Comparison of ENCODE assay signal across 34 cellular contexts in the genomic region with DNA sequence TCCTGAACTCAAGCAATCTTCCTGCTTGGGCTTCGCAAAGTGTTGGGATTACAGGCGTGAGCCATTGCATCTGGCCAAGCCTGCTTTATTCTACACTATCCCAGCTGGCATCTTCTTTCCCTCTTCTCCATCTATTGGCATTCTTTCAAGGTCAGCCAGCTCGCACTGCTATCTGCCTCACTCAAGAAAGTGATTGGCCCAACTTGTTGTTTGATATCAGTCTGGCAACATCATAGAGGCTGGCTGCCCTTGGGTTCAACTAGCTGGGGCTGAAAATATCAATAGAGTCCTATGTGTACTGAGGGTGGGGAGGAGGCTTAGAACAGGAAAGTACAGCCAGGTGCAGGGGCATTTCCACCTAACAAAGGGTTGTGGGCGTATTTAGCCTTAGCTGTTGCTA. TPM values are rescaled to one million over a fixed set of nuclear protein-coding genes. Genes with fewer than 3 reads are reported as not detected.
DNase-seq lines count a peak whose midpoint lies in the region; ATAC-seq and TF ChIP-seq lines count a peak whose summit lies in the region.
"Had no signal": no experiment of that assay in that cellular context is flagged by ENCODE, and none has a peak within 500 bp of the region (broad histone marks: within the 10 kb centered on the region; RNA-seq: fewer than 3 reads in every experiment).

No MANE protein-coding gene starts in this region.

- H3K4me3 ChIP-seq in endodermal cell (ENCODE audit: low read length) (peak overlapping the region; percentile 41), testis (no peak overlapping the region)
- H3K4me3 ChIP-seq: body of pancreas, esophagus muscularis mucosa, smooth muscle cell, thoracic aorta had no signal

- no peak overlapping the region for H3K4me3 Mint-ChIP-seq in activated CD4-positive, alpha-beta T cell treated with anti-CD3 and anti-CD28 coated beads, Interleukin-2, amount 10 ng/mL, durations not matched to agents 24 days and 14 days
- H3K4me3 Mint-ChIP-seq in endodermal cell = no peak overlapping the region
- H3K4me3 Mint-ChIP-seq: activated T-cell treated with anti-CD3 and anti-CD28 coated beads, Interleukin-2, amount 50 U/mL, for 4 hours; CD4-positive, alpha-beta T cell; natural killer cell treated with Interleukin-12 subunit alpha and Interleukin-12 subunit beta and Interleukin-15 and Interleukin-18, amount 100 ng/mL, for 72 hours; stimulated activated naive CD8-positive, alpha-beta T cell treated with anti-CD3 and anti-CD28 coated beads, Interleukin-15, Interleukin-2, amounts not matched to agents 100 ng/mL and 50 ng/mL, for 24 hours had no signal

- no peak for TF ChIP-seq POLR2A in testis (IDR thresholded peaks at IDR 0.05)

- no peaks in the 10 kb centered on the region for H3K27me3 Mint-ChIP-seq in activated CD4-positive, alpha-beta T cell treated with anti-CD3 and anti-CD28 coated beads, Interleukin-2, amount 10 ng/mL, durations not matched to agents 24 days and 14 days
- peaks cover 2% of the 10 kb centered on the region for H3K27me3 Mint-ChIP-seq in endodermal cell (ENCODE audit: insufficient read depth)
- H3K27me3 Mint-ChIP-seq: CD4-positive, alpha-beta T cell; natural killer cell treated with Interleukin-12 subunit alpha and Interleukin-12 subunit beta and Interleukin-15 and Interleukin-18, amount 100 ng/mL, for 72 hours; stimulated activated naive CD8-positive, alpha-beta T cell treated with anti-CD3 and anti-CD28 coated beads, Interleukin-15, Interleukin-2, amounts not matched to agents 100 ng/mL and 50 ng/mL, for 24 hours had no signal

- intact Hi-C loops in activated CD4-positive, alpha-beta T cell treated with anti-CD3 and anti-CD28 coated beads, Interleukin-2, amount 10 ng/mL, durations not matched to agents 24 days and 14 days (cut with micrococcal nuclease) = no loop called here
- intact Hi-C loops in left colon (cut with DNase I, micrococcal nuclease) = no loop called here
- intact Hi-C loops in testis (cut with DNase I; ENCODE audit: low total_unique reads) = no loop called here

- no peak overlapping the region for H3K27ac Mint-ChIP-seq in activated CD4-positive, alpha-beta T cell treated with anti-CD3 and anti-CD28 coated beads, Interleukin-2, amount 10 ng/mL, durations not matched to agents 24 days and 14 days
- no peak overlapping the region for H3K27ac Mint-ChIP-seq in endodermal cell
- H3K27ac Mint-ChIP-seq: CD4-positive, alpha-beta T cell; natural killer cell treated with Interleukin-12 subunit alpha and Interleukin-12 subunit beta and Interleukin-15 and Interleukin-18, amount 100 ng/mL, for 72 hours; stimulated activated naive CD8-positive, alpha-beta T cell treated with anti-CD3 and anti-CD28 coated beads, Interleukin-15, Interleukin-2, amounts not matched to agents 100 ng/mL and 50 ng/mL, for 24 hours had no signal

- H3K36me3 ChIP-seq in endodermal cell (ENCODE audit: control insufficient read depth, insufficient read depth, low read length) = peaks cover 28% of the 10 kb centered on the region
- no peaks in the 10 kb centered on the region for H3K36me3 ChIP-seq in testis (ENCODE audit: low read depth, missing control alignments)
- H3K36me3 ChIP-seq: thoracic aorta had no signal

- ATAC-seq in left colon = peak; percentile 13
- ATAC-seq: activated T-cell treated with anti-CD3 and anti-CD28 coated beads, Interleukin-2, amount 50 U/mL, for 4 hours; body of pancreas; natural killer cell treated with Interleukin-12 subunit alpha and Interleukin-12 subunit beta and Interleukin-15 and Interleukin-18, amount 100 ng/mL, for 72 hours had no signal

- H3K27me3 ChIP-seq in endodermal cell (ENCODE audit: control insufficient read depth, insufficient read depth, low read length, poor library complexity, severe bottlenecking) = no peaks in the 10 kb centered on the region
- H3K27me3 ChIP-seq in testis = no peaks in the 10 kb centered on the region
- H3K27me3 ChIP-seq: body of pancreas, esophagus muscularis mucosa had no signal

- H3K9me3 ChIP-seq in endodermal cell (ENCODE audit: control insufficient read depth, low read length) (peaks cover 17% of the 10 kb centered on the region), testis (no peaks in the 10 kb centered on the region)

- H3K4me1 ChIP-seq in endodermal cell (ENCODE audit: control insufficient read depth, insufficient read depth, low read length) (peaks cover 10% of the 10 kb centered on the region), testis (peaks cover 44% of the 10 kb centered on the region)

- 93 to 94% methylated on average over 4 of the region's 4 CpGs for WGBS in endodermal cell (ENCODE audit: insufficient coverage in 1 of 2, insufficient read length in 1 of 2), 2 experiments
- WGBS in testis, 2 donors = 61 to 67% methylated on average over 4 of the region's 4 CpGs

- DNase-seq in activated CD4-positive, alpha-beta T cell treated with anti-CD3 and anti-CD28 coated beads, Interleukin-2, amount 10 ng/mL, durations not matched to agents 24 days and 14 days = peak; percentile 45
- no peak for DNase-seq in activated CD4-positive, alpha-beta T cell treated with anti-CD3 and anti-CD28 coated beads, Interleukin-2, amount 50 U/mL, for 1 hour
- DNase-seq in endodermal cell (no peak), left colon (no peak), testis (peak; percentile 37), glomerular visceral epithelial cell (ENCODE audit: extremely low spot score) (no peak), NCI-H526 (lab: John Stamatoyannopoulos, UW) (no peak)
- no peak for DNase-seq in activated naive CD4-positive, alpha-beta T cell (lab: John Stamatoyannopoulos, UW)
- DNase-seq: activated CD4-positive, alpha-beta T cell treated with anti-CD3 and anti-CD28 coated beads for 48 hours; activated gamma-delta T cell treated with Interleukin-2 at 50 U/mL for 16 hours; activated T-cell treated with anti-CD3 and anti-CD28 coated beads, Interleukin-2, amount 50 U/mL, for 4 hours; body of pancreas; CD4-positive, alpha-beta T cell; cerebellar nuclear complex; dermis blood vessel endothelial cell; EL; foreskin fibroblast; GOT3; kidney; MM.1S; NCI-H1105 treated with DMSO at 0.1 percent for 48 hours; NCI-H187 treated with DMSO at 0.1 percent for 48 hours; NCI-H2171 treated with DMSO at 0.1 percent for 48 hours; NCI-H510A; NK-92 treated with Interleukin-12 subunit alpha and Interleukin-12 subunit beta, amount 100 ng/mL, for 24 hours; stimulated activated CD4-positive, alpha-beta T cell treated with anti-CD3 and anti-CD28 coated beads, Interleukin-2, amount 100 ng/mL, for 24 hours; stimulated activated CD8-positive, alpha-beta memory T cell treated with anti-CD3 and anti-CD28 coated beads, Interleukin-4, amount 100 ng/mL, for 48 hours had no signal

- peaks cover 5% of the 10 kb centered on the region for H3K4me1 Mint-ChIP-seq in activated CD4-positive, alpha-beta T cell treated with anti-CD3 and anti-CD28 coated beads, Interleukin-2, amount 10 ng/mL, durations not matched to agents 24 days and 14 days
- H3K4me1 Mint-ChIP-seq in endodermal cell = peaks cover 46% of the 10 kb centered on the region

- H3K9me3 Mint-ChIP-seq in activated CD4-positive, alpha-beta T cell treated with anti-CD3 and anti-CD28 coated beads, Interleukin-2, amount 10 ng/mL, durations not matched to agents 24 days and 14 days = peaks cover 10% of the 10 kb centered on the region
- H3K9me3 Mint-ChIP-seq in endodermal cell = peaks cover 15% of the 10 kb centered on the region

- TF ChIP-seq CTCF in endodermal cell (conservative IDR thresholded peaks at IDR 0.05) (no peak), testis (IDR thresholded peaks at IDR 0.05) (no peak)

- H3K27ac ChIP-seq in endodermal cell (ENCODE audit: low read depth, low read length) = no peak overlapping the region
- H3K27ac ChIP-seq in testis = no peak overlapping the region
- H3K27ac ChIP-seq: body of pancreas, esophagus muscularis mucosa, HL-60, thoracic aorta, VCaP had no signal

- H3K36me3 Mint-ChIP-seq in activated CD4-positive, alpha-beta T cell treated with anti-CD3 and anti-CD28 coated beads, Interleukin-2, amount 10 ng/mL, durations not matched to agents 24 days and 14 days (ENCODE audit: low read depth) = peaks cover 28% of the 10 kb centered on the region
- peaks cover 36% of the 10 kb centered on the region for H3K36me3 Mint-ChIP-seq in endodermal cell (ENCODE audit: low read depth)

- no peak overlapping the region for H3K9ac ChIP-seq in endodermal cell (ENCODE audit: extremely low read depth, low read length, poor library complexity, severe bottlenecking)

RNA-seq across cellular contexts. Expression of a gene that starts 17.1 kb away (rescaled TPM):
- total RNA-seq in activated CD4-positive, alpha-beta T cell treated with anti-CD3 and anti-CD28 coated beads, Interleukin-2, amount 10 ng/mL, durations not matched to agents 24 days and 14 days = 40.9 and 41.1 TPM in 2 replicates
- 10 to 100 TPM; 86.2 to 96.5 TPM for total RNA-seq in endodermal cell
- polyA plus RNA-seq in endodermal cell (2013, experiment 1 of 2) = 75.0 TPM
- polyA plus RNA-seq in endodermal cell (2013, experiment 2 of 2) = 72.1 TPM
- 10 to 100 TPM; 64.9 to 77.3 TPM for total RNA-seq in left colon
- 10 to 100 TPM; 32.3 to 43.6 TPM for total RNA-seq in testis
- 19.5 TPM for polyA plus RNA-seq in testis (ENCODE audit: insufficient read depth, low read depth, low replicate concordance)

RNA-seq across cellular contexts. Expression of a gene that starts 30.5 kb away (rescaled TPM):
- 113 and 116 TPM in 2 replicates for total RNA-seq in activated CD4-positive, alpha-beta T cell treated with anti-CD3 and anti-CD28 coated beads, Interleukin-2, amount 10 ng/mL, durations not matched to agents 24 days and 14 days
- total RNA-seq in endodermal cell (10 to 100 TPM; 77.9 to 82.7 TPM), left colon (100 to 1,000 TPM; 103 to 105 TPM), testis (100 to 1,000 TPM in 1 of 2 donors, 10 to 100 TPM in 1; 44.2 to 157 TPM)
- polyA plus RNA-seq in endodermal cell (2013, experiment 1 of 2) = 146 TPM
- 128 TPM for polyA plus RNA-seq in endodermal cell (2013, experiment 2 of 2)
- polyA plus RNA-seq in testis (ENCODE audit: insufficient read depth, low read depth, low replicate concordance) = 121 TPM

RNA-seq across cellular contexts. Expression of a gene that starts 38.1 kb away (rescaled TPM):
- total RNA-seq in activated CD4-positive, alpha-beta T cell treated with anti-CD3 and anti-CD28 coated beads, Interleukin-2, amount 10 ng/mL, durations not matched to agents 24 days and 14 days = 7.8 and 11.9 TPM in 2 replicates
- total RNA-seq in endodermal cell (10 to 100 TPM; 17.8 to 19.3 TPM), left colon (10 to 100 TPM; 11.6 to 22.5 TPM), testis (10 to 100 TPM; 29.4 to 31.4 TPM)
- polyA plus RNA-seq in endodermal cell (2013, experiment 1 of 2) = 23.1 TPM
- polyA plus RNA-seq in endodermal cell (2013, experiment 2 of 2) = 26.7 TPM
- 79.6 TPM for polyA plus RNA-seq in testis (ENCODE audit: insufficient read depth, low read depth, low replicate concordance)

Comparison
In these comparisons a context has a peak if more than half of its experiments do, and no peak if none do; other contexts are left out.
1. DNase-seq: peak in activated CD4-positive, alpha-beta T cell treated with anti-CD3 and anti-CD28 coated beads, Interleukin-2, amount 10 ng/mL, durations not matched to agents 24 days and 14 days (single experiment) and testis (single experiment); none in activated CD4-positive, alpha-beta T cell treated with anti-CD3 and anti-CD28 coated beads, Interleukin-2, amount 50 U/mL, for 1 hour (single experiment), endodermal cell (single experiment), left colon (0 of 2), activated naive CD4-positive, alpha-beta T cell (0 of 4), glomerular visceral epithelial cell (single experiment) and NCI-H526 (0 of 2).